In the genomic region with DNA sequence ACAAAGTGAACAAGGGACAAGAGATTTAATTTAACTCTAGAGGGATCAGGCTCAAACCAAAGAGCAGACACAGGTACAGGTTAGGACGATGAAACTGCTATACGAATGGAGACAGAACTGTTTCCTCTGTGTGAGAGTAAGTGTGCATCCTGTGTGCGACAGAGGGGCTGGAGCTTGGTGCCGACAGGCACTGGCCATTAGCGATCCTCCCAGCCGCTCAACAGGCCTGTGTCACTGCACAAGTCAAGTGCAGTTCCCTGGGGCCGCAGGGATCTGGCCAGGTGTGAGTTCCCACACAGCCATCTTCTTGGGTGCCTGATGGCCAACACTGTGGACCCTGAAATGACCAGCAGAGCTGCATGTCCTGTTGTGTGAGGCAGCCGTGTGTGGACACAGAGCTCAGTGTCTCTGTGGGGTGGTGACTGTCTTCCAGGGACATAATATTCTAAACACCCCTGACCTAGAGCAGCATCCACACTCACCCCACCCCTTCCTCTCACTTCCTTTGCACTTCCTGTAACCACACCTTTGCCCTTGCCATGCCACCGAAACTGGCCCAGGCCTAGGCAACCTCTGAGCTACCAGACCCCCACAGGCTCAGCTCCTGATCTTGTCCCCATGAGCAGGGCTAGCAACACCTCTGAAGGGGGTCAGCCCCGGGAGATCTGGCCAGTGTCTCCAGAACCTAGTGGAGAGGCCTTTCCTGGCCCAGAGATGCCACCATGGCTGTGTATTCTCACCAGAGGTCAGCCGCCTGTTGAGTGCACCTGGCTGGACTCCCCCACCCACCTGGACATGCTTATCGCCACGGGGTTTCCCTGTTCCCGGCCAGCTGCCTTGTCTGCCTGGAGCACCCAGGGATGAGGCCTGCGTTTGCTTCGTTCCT, we compare ENCODE assay signal across 13 cellular contexts. TPM values are rescaled to one million over a fixed set of nuclear protein-coding genes. Genes with fewer than 3 reads are reported as not detected.
DNase-seq lines count a peak whose midpoint lies in the region; ATAC-seq and TF ChIP-seq lines count a peak whose summit lies in the region.
"Had no signal": no experiment of that assay in that cellular context is flagged by ENCODE, and none has a peak within 500 bp of the region (broad histone marks: within the 10 kb centered on the region; RNA-seq: fewer than 3 reads in every experiment).

No MANE protein-coding gene starts in this region.

- no peak for TF ChIP-seq CTCF in CD4-positive, alpha-beta T cell (IDR thresholded peaks at IDR 0.05)

- peak overlapping the region; percentile 70 for H3K27ac Mint-ChIP-seq in CD4-positive, alpha-beta T cell
- peak overlapping the region; percentile 90 for H3K27ac Mint-ChIP-seq in T-helper 2 cell treated with Interferon-gamma antibody and Interleukin-4, amounts not matched to agents 5 μg/mL and 100 μg/mL, for 36 hours

- POLR2A ChIA-PET in CD4-positive, alpha-beta T cell (lab: Charles Lee): interaction anchor here (1.2 to 2.3 kb wide), 2 partner anchors 12 to 517 kb away, joined by 3 to 13 read pairs; a partner anchor contains a TSS

- H3K27me3 ChIP-seq in CD4-positive, alpha-beta T cell (ENCODE audit: control insufficient read depth, insufficient read depth, low read length): no peaks in the 10 kb centered on the region
- H3K27me3 ChIP-seq: heart right ventricle had no signal

- no peak overlapping the region for H3K4me3 Mint-ChIP-seq in CD4-positive, alpha-beta T cell
- H3K4me3 Mint-ChIP-seq in T-helper 2 cell treated with Interferon-gamma antibody and Interleukin-4, amounts not matched to agents 5 μg/mL and 100 μg/mL, for 36 hours: peak overlapping the region; percentile 76

- H3K36me3 Mint-ChIP-seq in CD4-positive, alpha-beta T cell (ENCODE audit: low read depth): no peaks in the 10 kb centered on the region
- H3K36me3 Mint-ChIP-seq in T-helper 2 cell treated with Interferon-gamma antibody and Interleukin-4, amounts not matched to agents 5 μg/mL and 100 μg/mL, for 36 hours (ENCODE audit: low read depth): no peaks in the 10 kb centered on the region

- peaks cover 15% of the 10 kb centered on the region for H3K4me1 Mint-ChIP-seq in CD4-positive, alpha-beta T cell (ENCODE audit: low read depth)
- peaks cover 19% of the 10 kb centered on the region for H3K4me1 Mint-ChIP-seq in T-helper 2 cell treated with Interferon-gamma antibody and Interleukin-4, amounts not matched to agents 5 μg/mL and 100 μg/mL, for 36 hours (ENCODE audit: low read depth)

- intact Hi-C loops in CD4-positive, alpha-beta T cell (cut with DNase I, micrococcal nuclease): no loop called here

- peak in 1 of 10 experiments; percentile 5 for DNase-seq in CD4-positive, alpha-beta T cell
- DNase-seq in D341Med (ENCODE audit: low spot score): peak; percentile 26
- no peak for DNase-seq in T-helper 2 cell treated with Interferon-gamma antibody and Interleukin-4, amounts not matched to agents 5 μg/mL and 100 μg/mL, for 36 hours (ENCODE audit: low spot score)
- DNase-seq in kidney tubule cell (ENCODE audit: low spot score): no peak
- no peak for DNase-seq in NCI-H2107 treated with DMSO at 0.1 percent for 48 hours (lab: John Stamatoyannopoulos, UW; ENCODE audit: unreplicated experiment)
- DNase-seq: DMS79 treated with DMSO at 0.1 percent for 48 hours, heart right ventricle, NCI-H2171 treated with DMSO at 0.1 percent for 48 hours had no signal

- CTCF ChIA-PET in CD4-positive, alpha-beta T cell (lab: Charles Lee): interaction anchor here (1.0 to 1.3 kb wide), 2 partner anchors 12 to 13 kb away, joined by 3 to 6 read pairs; a partner anchor contains a TSS

- no peaks in the 10 kb centered on the region for H3K9me3 Mint-ChIP-seq in CD4-positive, alpha-beta T cell
- H3K9me3 Mint-ChIP-seq in T-helper 2 cell treated with Interferon-gamma antibody and Interleukin-4, amounts not matched to agents 5 μg/mL and 100 μg/mL, for 36 hours: no peaks in the 10 kb centered on the region

- H3K27me3 Mint-ChIP-seq in CD4-positive, alpha-beta T cell: peaks cover 4% of the 10 kb centered on the region
- H3K27me3 Mint-ChIP-seq in T-helper 2 cell treated with Interferon-gamma antibody and Interleukin-4, amounts not matched to agents 5 μg/mL and 100 μg/mL, for 36 hours (ENCODE audit: low read depth): no peaks in the 10 kb centered on the region

- H3K9me3 ChIP-seq in CD4-positive, alpha-beta T cell (ENCODE audit: control insufficient read depth, low read length): no peaks in the 10 kb centered on the region
- H3K9me3 ChIP-seq in iPS-18c (ENCODE audit: control insufficient read depth, insufficient read depth, low read length): no peaks in the 10 kb centered on the region
- H3K9me3 ChIP-seq: heart right ventricle, prostate gland had no signal

- peak; percentile 44 for ATAC-seq in CD4-positive, alpha-beta T cell (ENCODE audit: poor library complexity)
- no peak for ATAC-seq in GM21447 (IDR thresholded peaks at IDR 0.05; ENCODE audit: unreplicated experiment)

- 0 out of 2 replicates have a peak overlapping the region, but pooled peaks have one; percentile 15 for H3K4me3 ChIP-seq in iPS-18c (ENCODE audit: insufficient read depth, low read depth, low read length)
- H3K4me3 ChIP-seq: heart right ventricle, prostate gland had no signal

- H3K27ac ChIP-seq in CD4-positive, alpha-beta T cell (ENCODE audit: low read depth, low read length): no peak overlapping the region
- H3K27ac ChIP-seq: heart right ventricle, prostate gland had no signal

RNA-seq across cellular contexts. Expression of a gene that starts 11.7 kb away (rescaled TPM):
- 100 to 1,000 TPM; 104 to 105 TPM for total RNA-seq in CD4-positive, alpha-beta T cell

RNA-seq across cellular contexts. Expression of a gene that starts 34.4 kb away (rescaled TPM):
- not detected for total RNA-seq in CD4-positive, alpha-beta T cell
- total RNA-seq: HT1080, SK-MEL-5 had no signal

RNA-seq across cellular contexts. Expression of a gene that starts 34.4 kb away (rescaled TPM):
- under 1 TPM; 0.08 to 0.14 TPM for total RNA-seq in CD4-positive, alpha-beta T cell
